Comparison of ENCODE assay signal across 21 cellular contexts in genomic region chr1:214413315-214413714, GRCh38.
"Had no signal": no experiment of that assay in that cellular context is flagged by ENCODE, and none has a peak within 500 bp of the region (broad histone marks: within the 10 kb centered on the region; RNA-seq: fewer than 3 reads in every experiment).

No MANE protein-coding gene starts in this region.

- H3K27ac ChIP-seq: colonic mucosa, foreskin keratinocyte, left ventricle myocardium inferior, lower lobe of right lung, psoas muscle, right lobe of liver, tibial artery, upper lobe of right lung had no signal

- H3K4me1 Mint-ChIP-seq: memory B cell; naive B cell; stimulated activated effector memory CD8-positive, alpha-beta T cell treated with anti-CD3 and anti-CD28 coated beads, Interleukin-12 subunit alpha, Interleukin-12 subunit beta, amount 100 ng/mL, for 72 hours had no signal

- H3K27me3 Mint-ChIP-seq: memory B cell, naive B cell had no signal

- H3K27me3 ChIP-seq: colonic mucosa, foreskin keratinocyte, right lobe of liver, tibial artery, upper lobe of right lung had no signal

- H3K4me1 ChIP-seq: colonic mucosa, lower lobe of right lung, right lobe of liver had no signal

- H3K36me3 ChIP-seq: colonic mucosa, lower lobe of right lung, right lobe of liver had no signal

- ATAC-seq: foreskin keratinocyte; left cardiac atrium; lower lobe of right lung; psoas muscle; right lobe of liver; stimulated activated effector memory CD8-positive, alpha-beta T cell treated with anti-CD3 and anti-CD28 coated beads, Interleukin-12 subunit alpha, Interleukin-12 subunit beta, amount 100 ng/mL, for 72 hours; stimulated activated naive CD8-positive, alpha-beta T cell treated with anti-CD3 and anti-CD28 coated beads, Interleukin-15, Interleukin-2, amounts not matched to agents 100 U/mL and 50 U/mL, for 24 hours; upper lobe of right lung had no signal

- H3K27ac Mint-ChIP-seq: memory B cell; naive B cell; nephron; stimulated activated effector memory CD8-positive, alpha-beta T cell treated with anti-CD3 and anti-CD28 coated beads, Interleukin-12 subunit alpha, Interleukin-12 subunit beta, amount 100 ng/mL, for 72 hours had no signal

- DNase-seq: colonic mucosa; dermis blood vessel endothelial cell; erythroblast; foreskin keratinocyte; kidney; left cardiac atrium; left ventricle myocardium inferior; lower lobe of right lung; naive B cell; occipital lobe; psoas muscle; retina; right lobe of liver; stimulated activated CD4-positive, alpha-beta T cell treated with anti-CD3 and anti-CD28 coated beads, Interleukin-4, amount 100 ng/mL, for 1 hour; stimulated activated CD8-positive, alpha-beta memory T cell treated with anti-CD3 and anti-CD28 coated beads, Interleukin-4, amount 100 ng/mL, for 48 hours; stimulated activated naive CD8-positive, alpha-beta T cell treated with anti-CD3 and anti-CD28 coated beads, Interleukin-15, Interleukin-2, amounts not matched to agents 100 U/mL and 50 U/mL, for 24 hours; tibial artery; upper lobe of right lung had no signal

- H3K4me3 ChIP-seq: colonic mucosa, left ventricle myocardium inferior, lower lobe of right lung, psoas muscle, right lobe of liver, tibial artery, upper lobe of right lung had no signal

- H3K4me3 Mint-ChIP-seq: memory B cell; naive B cell; nephron; stimulated activated effector memory CD8-positive, alpha-beta T cell treated with anti-CD3 and anti-CD28 coated beads, Interleukin-12 subunit alpha, Interleukin-12 subunit beta, amount 100 ng/mL, for 72 hours had no signal

- H3K9me3 Mint-ChIP-seq: memory B cell; stimulated activated effector memory CD8-positive, alpha-beta T cell treated with anti-CD3 and anti-CD28 coated beads, Interleukin-12 subunit alpha, Interleukin-12 subunit beta, amount 100 ng/mL, for 72 hours had no signal

- H3K36me3 Mint-ChIP-seq: memory B cell; naive B cell; stimulated activated effector memory CD8-positive, alpha-beta T cell treated with anti-CD3 and anti-CD28 coated beads, Interleukin-12 subunit alpha, Interleukin-12 subunit beta, amount 100 ng/mL, for 72 hours had no signal

- H3K9me3 ChIP-seq: colonic mucosa, lower lobe of right lung, psoas muscle, right lobe of liver, tibial artery, upper lobe of right lung had no signal
